ENCODE assay signal across 24 cellular contexts in genomic region chr10:119824299-119824698, GRCh38. TPM values are rescaled to one million over a fixed set of nuclear protein-coding genes. Genes with fewer than 3 reads are reported as not detected.
DNase-seq lines count a peak whose midpoint lies in the region; ATAC-seq, FAIRE-seq and TF ChIP-seq lines count a peak whose summit lies in the region.
"Had no signal": no experiment of that assay in that cellular context is flagged by ENCODE, and none has a peak within 500 bp of the region (broad histone marks: within the 10 kb centered on the region; RNA-seq: fewer than 3 reads in every experiment).

No MANE protein-coding gene starts in this region.

- DNase-seq in T-helper 17 cell (no peak), H1 (ENCODE audit: low read depth in 1 of 2, low spot score in 2 of 2) (no peak), neural crest cell (ENCODE audit: low read depth, low spot score) (no peak), iPS-NIHi11 (ENCODE audit: low spot score) (no peak)
- DNase-seq in activated CD4-positive, alpha-beta T cell treated with anti-CD3 and anti-CD28 coated beads, Interleukin-2, amount 10 ng/mL, durations not matched to agents 24 days and 14 days = no peak
- DNase-seq: 8988T; ACHN; AML-193; BE2C; Calu3; CD4-positive, alpha-beta memory T cell; COR-L47; DMS53; DMS79 treated with DMSO at 0.1 percent for 48 hours; GF-D8; GOT3; H7; HCEC 1CT had no signal

- peaks cover 3% of the 10 kb centered on the region; the same call in 1 of the 2 replicates for H3K23me2 ChIP-seq in H1 (ENCODE audit: low read depth, low read length)

- TF ChIP-seq CTCF in H1 (IDR thresholded peaks at IDR 0.05; ENCODE audit: control extremely low read depth in 1 of 3, insufficient read depth in 1 of 3, low read depth in 1 of 3, low read length in 3 of 3) (no peak), neural crest cell (conservative IDR thresholded peaks at IDR 0.05) (no peak)

- POLR2A ChIA-PET in H1 (lab: Charles Lee; ENCODE audit: partially characterized antibody) = interaction anchor here (0.5 kb wide), 1 partner anchor 85 kb away, joined by 3 read pairs; no protein-coding TSS in a partner anchor

- no peak for TF ChIP-seq EP300 in H1 (IDR thresholded peaks at IDR 0.05; ENCODE audit: borderline replicate concordance in 1 of 2, low read depth in 2 of 2, low read length in 2 of 2)

- peak overlapping the region; percentile 37 for H3K27ac Mint-ChIP-seq in T-helper 17 cell
- peak overlapping the region; percentile 15 for H3K27ac Mint-ChIP-seq in neural crest cell (ENCODE audit: unreplicated experiment)
- H3K27ac Mint-ChIP-seq in activated CD4-positive, alpha-beta T cell treated with anti-CD3 and anti-CD28 coated beads, Interleukin-2, amount 10 ng/mL, durations not matched to agents 24 days and 14 days = no peak overlapping the region
- H3K27ac Mint-ChIP-seq: CD14-positive monocyte had no signal

- H4K91ac ChIP-seq in H1 (replicated peaks; ENCODE audit: insufficient read length, low read length) = no peak overlapping the region

- 95% methylated on average over 3 of the region's 3 CpGs; no CpG with 5 or more reads in 1 of the 2 experiments for WGBS in H1 (ENCODE audit: extremely low coverage in 1 of 2, insufficient coverage in 1 of 2, insufficient read length in 1 of 2, insufficient replicate concordance in 2 of 2, low coverage in 1 of 2, low lambda C conversion rate in 2 of 2, missing lambda C conversion rate in 1 of 2), 2 experiments

- no peak overlapping the region for H3K27ac ChIP-seq in H1 (ENCODE audit: low read depth, low read length)
- H3K27ac ChIP-seq: A549; BLaER1 treated with 17β-estradiol and CSF1 and Interleukin-3, amounts not matched to agents 10 nM and 100 nM had no signal

- H3K4ac ChIP-seq in H1 (replicated peaks; ENCODE audit: insufficient read length, low read depth, low read length) = no peak overlapping the region

- H2BK120ac ChIP-seq in H1 (replicated peaks; ENCODE audit: low read depth, low read length) = no peak overlapping the region

- CTCF ChIA-PET in H1 (lab: Charles Lee; ENCODE audit: partially characterized antibody) = interaction anchor here (1.0 kb wide), 1 partner anchor 74 kb away, joined by 3 read pairs; no protein-coding TSS in a partner anchor

- intact Hi-C loops in activated CD4-positive, alpha-beta T cell treated with anti-CD3 and anti-CD28 coated beads, Interleukin-2, amount 10 ng/mL, durations not matched to agents 24 days and 14 days (cut with micrococcal nuclease) = no loop called here

- no peak for TF ChIP-seq RAD21 in H1 (IDR thresholded peaks at IDR 0.05 in 1 of 2, conservative IDR thresholded peaks at IDR 0.05 in 1 of 2; ENCODE audit: low read depth in 2 of 2, low read length in 2 of 2)

- no peak overlapping the region for H2BK12ac ChIP-seq in H1 (ENCODE audit: low read depth, low read length)

- H3K14ac ChIP-seq in H1 (ENCODE audit: insufficient read length) = no peak overlapping the region

- no peak overlapping the region for H4K8ac ChIP-seq in H1 (ENCODE audit: extremely low read depth, insufficient read depth, low read length)

- H3K23ac ChIP-seq in H1 (ENCODE audit: insufficient read length) = no peak overlapping the region

- H3K4me3 Mint-ChIP-seq in T-helper 17 cell = no peak overlapping the region
- no peak overlapping the region for H3K4me3 Mint-ChIP-seq in neural crest cell
- H3K4me3 Mint-ChIP-seq in activated CD4-positive, alpha-beta T cell treated with anti-CD3 and anti-CD28 coated beads, Interleukin-2, amount 10 ng/mL, durations not matched to agents 24 days and 14 days = no peak overlapping the region
- H3K4me3 Mint-ChIP-seq: CD14-positive monocyte; CD4-positive, alpha-beta memory T cell had no signal

- FAIRE-seq in H1 (lab: Jason Lieb, UNC) = peak; percentile 28
- FAIRE-seq: A549, GM12891, GM18507 had no signal

- no peak overlapping the region for H3K9ac ChIP-seq in H1 (replicated peaks in 1 of 4; ENCODE audit: extremely low read depth in 1 of 4, low read depth in 3 of 4, low read length in 3 of 4)
- H3K9ac ChIP-seq: BLaER1 treated with 17β-estradiol and CSF1 and Interleukin-3, amounts not matched to agents 10 nM and 100 nM had no signal

- H3K27me3 Mint-ChIP-seq in T-helper 17 cell (no peaks in the 10 kb centered on the region), neural crest cell (ENCODE audit: low read depth) (no peaks in the 10 kb centered on the region)
- H3K27me3 Mint-ChIP-seq in activated CD4-positive, alpha-beta T cell treated with anti-CD3 and anti-CD28 coated beads, Interleukin-2, amount 10 ng/mL, durations not matched to agents 24 days and 14 days = no peaks in the 10 kb centered on the region
- H3K27me3 Mint-ChIP-seq: CD4-positive, alpha-beta memory T cell had no signal

- no peak overlapping the region for H3K4me2 ChIP-seq in H1 (ENCODE audit: insufficient read depth in 1 of 2, low read depth in 2 of 2, low read length in 2 of 2)
- H3K4me2 ChIP-seq: A549; BLaER1 treated with 17β-estradiol and CSF1 and Interleukin-3, amounts not matched to agents 10 nM and 100 nM had no signal

- H2AFZ ChIP-seq in H1 (ENCODE audit: low read length) = no peak overlapping the region

- H2BK20ac ChIP-seq in H1 (ENCODE audit: low read length) = no peak overlapping the region

- no peak overlapping the region for H4K5ac ChIP-seq in H1 (ENCODE audit: insufficient read length, low read depth, low read length)

- no peaks in the 10 kb centered on the region for H3K79me1 ChIP-seq in H1 (ENCODE audit: low read depth, low read length)

- no peaks in the 10 kb centered on the region for H3K9me3 Mint-ChIP-seq in neural crest cell
- H3K9me3 Mint-ChIP-seq in activated CD4-positive, alpha-beta T cell treated with anti-CD3 and anti-CD28 coated beads, Interleukin-2, amount 10 ng/mL, durations not matched to agents 24 days and 14 days = no peaks in the 10 kb centered on the region
- H3K9me3 Mint-ChIP-seq: CD14-positive monocyte; CD4-positive, alpha-beta memory T cell had no signal

- ATAC-seq in T-helper 17 cell (no peak), HG03025 (IDR thresholded peaks at IDR 0.05; ENCODE audit: low FRiP score, unreplicated experiment) (no peak)

- H3K4me1 ChIP-seq in H1 (replicated peaks in 1 of 4; ENCODE audit: control insufficient read depth in 3 of 4, insufficient read depth in 4 of 4, low read length in 3 of 4) = no peaks in the 10 kb centered on the region; a peak in 2 of 7 replicates
- H3K4me1 ChIP-seq: A549; BE2C; BLaER1 treated with 17β-estradiol and CSF1 and Interleukin-3, amounts not matched to agents 10 nM and 100 nM had no signal

- H3K27me3 ChIP-seq in H1 (replicated peaks in 1 of 4; ENCODE audit: control insufficient read depth in 3 of 4, extremely low read depth in 1 of 4, insufficient read depth in 3 of 4, low read length in 3 of 4) = no peaks in the 10 kb centered on the region
- H3K27me3 ChIP-seq: BE2C; BLaER1 treated with 17β-estradiol and CSF1 and Interleukin-3, amounts not matched to agents 10 nM and 100 nM had no signal

- H3K36me3 Mint-ChIP-seq in T-helper 17 cell (ENCODE audit: low read depth) (no peaks in the 10 kb centered on the region), neural crest cell (ENCODE audit: low read depth) (peaks cover 24% of the 10 kb centered on the region)
- peaks cover 34% of the 10 kb centered on the region for H3K36me3 Mint-ChIP-seq in activated CD4-positive, alpha-beta T cell treated with anti-CD3 and anti-CD28 coated beads, Interleukin-2, amount 10 ng/mL, durations not matched to agents 24 days and 14 days (ENCODE audit: low read depth)

- peaks cover 3% of the 10 kb centered on the region for H3K4me1 Mint-ChIP-seq in T-helper 17 cell
- H3K4me1 Mint-ChIP-seq in neural crest cell = peaks cover 20% of the 10 kb centered on the region
- peaks cover 5% of the 10 kb centered on the region for H3K4me1 Mint-ChIP-seq in activated CD4-positive, alpha-beta T cell treated with anti-CD3 and anti-CD28 coated beads, Interleukin-2, amount 10 ng/mL, durations not matched to agents 24 days and 14 days
- H3K4me1 Mint-ChIP-seq: CD4-positive, alpha-beta memory T cell had no signal

- no peak overlapping the region for H3K56ac ChIP-seq in H1 (replicated peaks; ENCODE audit: insufficient read length, low read depth, low read length)

- H2AK5ac ChIP-seq in H1 (ENCODE audit: low read depth, low read length) = no peak overlapping the region

- no peak overlapping the region for H2BK15ac ChIP-seq in H1 (ENCODE audit: low read length)

- no peak for TF ChIP-seq POLR2A in H1 (IDR thresholded peaks at IDR 0.05; ENCODE audit: control extremely low read depth in 1 of 2, low read depth in 2 of 2, low read length in 2 of 2)

- H3K79me2 ChIP-seq in H1 (ENCODE audit: control insufficient read depth in 1 of 2, insufficient read depth in 2 of 2, low read length in 2 of 2) = peaks cover 0 to 22% of the 10 kb centered on the region in 2 experiments; a peak in 3 of 4 replicates

- no peak overlapping the region for H3K18ac ChIP-seq in H1 (ENCODE audit: extremely low read depth, low read length)

- H3K4me3 ChIP-seq in H1 (ENCODE audit: extremely low read depth in 1 of 4, insufficient read depth in 2 of 4, low read depth in 3 of 4, low read length in 4 of 4) = no peak overlapping the region
- H3K4me3 ChIP-seq: A549; BLaER1 treated with 17β-estradiol and CSF1 and Interleukin-3, amounts not matched to agents 10 nM and 100 nM had no signal

- peaks cover 2% of the 10 kb centered on the region in 2 experiments for H4K20me1 ChIP-seq in H1 (replicated peaks in 1 of 2; ENCODE audit: control insufficient read depth in 1 of 2, insufficient read depth in 2 of 2, low read length in 2 of 2)

- H2BK5ac ChIP-seq in H1 (ENCODE audit: low read depth, low read length) = no peak overlapping the region

- H3K36me3 ChIP-seq in H1 (ENCODE audit: control insufficient read depth in 2 of 4, insufficient read depth in 4 of 4, low read length in 3 of 4) = peaks cover 5 to 72% (median 29%) of the 10 kb centered on the region in 4 experiments

- H3K9me3 ChIP-seq in T-helper 17 cell (ENCODE audit: control insufficient read depth, low read length, poor library complexity, severe bottlenecking) (no peaks in the 10 kb centered on the region), H1 (ENCODE audit: insufficient read depth in 2 of 2, low read depth in 1 of 2, low read length in 1 of 2) (no peaks in the 10 kb centered on the region)
- H3K9me3 ChIP-seq: A549; BE2C; BLaER1 treated with 17β-estradiol and CSF1 and Interleukin-3, amounts not matched to agents 10 nM and 100 nM had no signal

RNA-seq across cellular contexts. Expression of gene MCMBP, which starts 48.3 kb away (rescaled TPM):
- total RNA-seq in T-helper 17 cell (10 to 100 TPM; 32.9 to 34.4 TPM), neural crest cell (93.3 and 94.9 TPM in 2 replicates)
- total RNA-seq in H1 (2021; fragmentation: NEBNext Ultra II Directional; extraction: Animal tissue kit (Norgen Biotek cat#: 25700)) = 79.8 and 81.7 TPM in 2 replicates
- polyA plus RNA-seq in H1 (2011; rRNA removed) = 40.4 and 67.3 TPM in 2 replicates
- polyA plus RNA-seq in H1 (2011; cell fraction: cytosol; rRNA removed) = 57.8 TPM
- polyA plus RNA-seq in H1 (2011; cell fraction: nucleus; rRNA removed) = 32.4 TPM
- 55.2 to 69.2 TPM (median 59.9 TPM) in 4 replicates for polyA plus RNA-seq in H1 (2012, experiment 1 of 2)
- polyA plus RNA-seq in H1 (2012, experiment 2 of 2) = 10.1 TPM
- polyA plus RNA-seq in H1 (2013, experiment 1 of 2) = 47.2 TPM
- polyA plus RNA-seq in H1 (2013, experiment 2 of 2) = 46.8 TPM
- 78.4 and 96.4 TPM in 2 replicates for polyA minus RNA-seq in H1 (2011; rRNA and poly(A)+ RNA removed)
- 34.3 TPM for polyA minus RNA-seq in H1 (2011; cell fraction: cytosol; rRNA and poly(A)+ RNA removed)
- 43.0 TPM for polyA minus RNA-seq in H1 (2011; cell fraction: nucleus; rRNA and poly(A)+ RNA removed)
- 125 and 128 TPM in 2 replicates for total RNA-seq in activated CD4-positive, alpha-beta T cell treated with anti-CD3 and anti-CD28 coated beads, Interleukin-2, amount 10 ng/mL, durations not matched to agents 24 days and 14 days
